Comparison of ENCODE assay signal across 24 cellular contexts in genomic region chr17:7987112-7987893, GRCh38. TPM values are rescaled to one million over a fixed set of nuclear protein-coding genes. Genes with fewer than 3 reads are reported as not detected.
DNase-seq lines count a peak whose midpoint lies in the region; ATAC-seq and TF ChIP-seq lines count a peak whose summit lies in the region.
"Had no signal": no experiment of that assay in that cellular context is flagged by ENCODE, and none has a peak within 500 bp of the region (broad histone marks: within the 10 kb centered on the region; RNA-seq: fewer than 3 reads in every experiment).

No MANE protein-coding gene starts in this region.

- intact Hi-C loops in Caco-2 (cut with micrococcal nuclease; ENCODE audit: unreplicated experiment) = loop anchor here (10.0 kb wide), 1 partner anchor 243 kb away; no protein-coding TSS in a partner anchor

- in situ Hi-C loops in KBM-7 (cut with MboI; ENCODE audit: low pct_unique_long_range_greater_than_20kb, low sequenced_read_pairs) = no loop called here

- H3K27me3 Mint-ChIP-seq in activated T-helper 17 cell treated with anti-CD3 and anti-CD28 coated beads, Interleukin-2, amount 50 U/mL, for 72 hours = peaks cover 12% of the 10 kb centered on the region
- H3K27me3 Mint-ChIP-seq in endothelial cell (ENCODE audit: unreplicated experiment) (no peaks in the 10 kb centered on the region), Caco-2 (ENCODE audit: insufficient read depth, unreplicated experiment) (no peaks in the 10 kb centered on the region)

- no peaks in the 10 kb centered on the region for H3K4me1 ChIP-seq in Caco-2

- TF ChIP-seq CTCF in fibroblast of pulmonary artery (IDR thresholded peaks at IDR 0.05; ENCODE audit: low read length, missing control alignments) (no peak), omental fat pad (IDR thresholded peaks at IDR 0.05) (no peak), endothelial cell (IDR thresholded peaks at IDR 0.05; ENCODE audit: unreplicated experiment) (no peak), Caco-2 (IDR thresholded peaks at IDR 0.05; ENCODE audit: insufficient read depth in 1 of 2, low read depth in 1 of 2, low read length in 1 of 2, severe bottlenecking in 1 of 2, unreplicated experiment in 1 of 2) (no peak)

- no peak overlapping the region for H3K4me3 Mint-ChIP-seq in activated T-helper 17 cell treated with anti-CD3 and anti-CD28 coated beads, Interleukin-2, amount 50 U/mL, for 72 hours
- no peak overlapping the region for H3K4me3 Mint-ChIP-seq in endothelial cell (ENCODE audit: unreplicated experiment)
- no peak overlapping the region for H3K4me3 Mint-ChIP-seq in Caco-2 (ENCODE audit: unreplicated experiment)
- H3K4me3 Mint-ChIP-seq: GM23338; T-helper 1 cell treated with Interleukin-12 subunit alpha and Interleukin-12 subunit beta and Interleukin-4 antibody, amounts not matched to agents 30 μg/mL and 1 μg/mL, for 36 hours had no signal

- no peaks in the 10 kb centered on the region for H3K36me3 ChIP-seq in Caco-2 (ENCODE audit: control insufficient read depth, insufficient read depth, low read length)
- H3K36me3 ChIP-seq: esophagus squamous epithelium, left ventricle myocardium inferior, neutrophil, vagina, WERI-Rb-1 had no signal

- no peaks in the 10 kb centered on the region for H3K27me3 ChIP-seq in Caco-2 (replicated peaks; ENCODE audit: control insufficient read depth, insufficient read depth, low read length)
- H3K27me3 ChIP-seq: neutrophil, vagina had no signal

- BruUV-seq in Caco-2 (replicated peaks; lab: Mats Ljungman, UMichigan) = no TSS peak

- H3K9me3 Mint-ChIP-seq in activated T-helper 17 cell treated with anti-CD3 and anti-CD28 coated beads, Interleukin-2, amount 50 U/mL, for 72 hours = no peaks in the 10 kb centered on the region
- no peaks in the 10 kb centered on the region for H3K9me3 Mint-ChIP-seq in endothelial cell (ENCODE audit: unreplicated experiment)
- H3K9me3 Mint-ChIP-seq in Caco-2 (ENCODE audit: unreplicated experiment) = no peaks in the 10 kb centered on the region
- H3K9me3 Mint-ChIP-seq: T-helper 1 cell treated with Interleukin-12 subunit alpha and Interleukin-12 subunit beta and Interleukin-4 antibody, amounts not matched to agents 30 μg/mL and 1 μg/mL, for 36 hours had no signal

- no peak for ATAC-seq in activated T-helper 17 cell treated with anti-CD3 and anti-CD28 coated beads, Interleukin-2, amount 50 U/mL, for 72 hours (replicated peaks)
- ATAC-seq in omental fat pad (ENCODE audit: low FRiP score) = peak; percentile 73
- ATAC-seq: GM23338 had no signal

- no peaks in the 10 kb centered on the region for H3K36me3 Mint-ChIP-seq in activated T-helper 17 cell treated with anti-CD3 and anti-CD28 coated beads, Interleukin-2, amount 50 U/mL, for 72 hours (ENCODE audit: low read depth)
- no peaks in the 10 kb centered on the region for H3K36me3 Mint-ChIP-seq in endothelial cell (ENCODE audit: low read depth, unreplicated experiment)
- no peaks in the 10 kb centered on the region for H3K36me3 Mint-ChIP-seq in Caco-2 (ENCODE audit: insufficient read depth, unreplicated experiment)

- POLR2A ChIA-PET in Caco-2 (lab: Charles Lee) = no interaction called here

- CTCF ChIA-PET in Caco-2 (lab: Charles Lee) = no interaction called here

- DNase-seq in AG20443 (ENCODE audit: low spot score) = peak; percentile 29
- DNase-seq in fibroblast of pulmonary artery (ENCODE audit: low read depth) = peak; percentile 53
- DNase-seq in omental fat pad (ENCODE audit: low spot score) = no peak
- no peak for DNase-seq in endothelial cell (ENCODE audit: low spot score)
- DNase-seq in Caco-2 = no peak
- DNase-seq in NCI-H1105 treated with DMSO at 0.1 percent for 48 hours (lab: John Stamatoyannopoulos, UW) = no peak
- no peak for DNase-seq in KBM-7
- DNase-seq: activated CD4-positive, alpha-beta T cell treated with anti-CD3 and anti-CD28 coated beads, Interleukin-2, amount 50 U/mL, for 4 hours; activated gamma-delta T cell treated with Interleukin-2 at 50 U/mL for 16 hours; effector CD8-positive, alpha-beta T cell; esophagus squamous epithelium; glutamatergic neuron; left ventricle myocardium inferior; NCI-H187 treated with DMSO at 0.1 percent for 48 hours; NCI-H226; substantia nigra; WERI-Rb-1 had no signal

- peak overlapping the region; percentile 18 for H3K27ac Mint-ChIP-seq in activated T-helper 17 cell treated with anti-CD3 and anti-CD28 coated beads, Interleukin-2, amount 50 U/mL, for 72 hours
- H3K27ac Mint-ChIP-seq in endothelial cell (ENCODE audit: unreplicated experiment) (no peak overlapping the region), Caco-2 (ENCODE audit: unreplicated experiment) (no peak overlapping the region)
- H3K27ac Mint-ChIP-seq: GM23338; T-helper 1 cell treated with Interleukin-12 subunit alpha and Interleukin-12 subunit beta and Interleukin-4 antibody, amounts not matched to agents 30 μg/mL and 1 μg/mL, for 36 hours had no signal

- no peaks in the 10 kb centered on the region for H3K9me3 ChIP-seq in Caco-2
- H3K9me3 ChIP-seq: esophagus squamous epithelium, left ventricle myocardium inferior, neutrophil, vagina had no signal

- H3K4me3 ChIP-seq in fibroblast of pulmonary artery (replicated peaks; ENCODE audit: low read depth, low read length) (no peak overlapping the region), Caco-2 (ENCODE audit: low read depth, low read length) (no peak overlapping the region)
- H3K4me3 ChIP-seq: esophagus squamous epithelium, GM23338, left ventricle myocardium inferior, vagina had no signal

- peaks cover 12% of the 10 kb centered on the region for H3K4me1 Mint-ChIP-seq in activated T-helper 17 cell treated with anti-CD3 and anti-CD28 coated beads, Interleukin-2, amount 50 U/mL, for 72 hours
- no peaks in the 10 kb centered on the region for H3K4me1 Mint-ChIP-seq in endothelial cell (ENCODE audit: unreplicated experiment)
- H3K4me1 Mint-ChIP-seq in Caco-2 (ENCODE audit: low read depth, unreplicated experiment) = no peaks in the 10 kb centered on the region

RNA-seq across cellular contexts. Expression of gene GUCY2D, which starts 15.1 kb away (rescaled TPM):
- under 1 TPM; 0.15 to 0.77 TPM for total RNA-seq in activated T-helper 17 cell treated with anti-CD3 and anti-CD28 coated beads, Interleukin-2, amount 50 U/mL, for 72 hours
- total RNA-seq in omental fat pad (under 1 TPM in 2 of 4 donors, not detected in 2; 0.09 to 0.12 TPM), endothelial cell (ENCODE audit: unreplicated experiment) (not detected), Caco-2 (2022) (0.74 and 1.7 TPM in 2 replicates)
- total RNA-seq: A673, cerebellum, esophagus squamous epithelium, left ventricle myocardium inferior, vagina had no signal

RNA-seq across cellular contexts. Expression of gene ALOX15B, which starts 51.6 kb away (rescaled TPM):
- under 1 TPM in 1 of 2 donors, not detected in 1; 0.61 TPM for total RNA-seq in activated T-helper 17 cell treated with anti-CD3 and anti-CD28 coated beads, Interleukin-2, amount 50 U/mL, for 72 hours
- total RNA-seq in omental fat pad (1 to 10 TPM; 3.8 to 9.8 (median 8.2) TPM), endothelial cell (ENCODE audit: unreplicated experiment) (0.13 TPM), Caco-2 (2022) (not detected in 2 replicates)
- total RNA-seq: cerebellum, left ventricle myocardium inferior had no signal

RNA-seq across cellular contexts. Expression of gene CNTROB, which starts 55.3 kb away (rescaled TPM):
- total RNA-seq in activated T-helper 17 cell treated with anti-CD3 and anti-CD28 coated beads, Interleukin-2, amount 50 U/mL, for 72 hours = 100 to 1,000 TPM in 1 of 2 donors, 10 to 100 TPM in 1; 74.0 to 152 TPM
- total RNA-seq in omental fat pad (10 to 100 TPM; 14.8 to 24.7 (median 19.8) TPM), endothelial cell (ENCODE audit: unreplicated experiment) (32.6 TPM), Caco-2 (2022) (22.6 and 24.2 TPM in 2 replicates)

RNA-seq across cellular contexts. Expression of gene TRAPPC1, which starts 55.6 kb away (rescaled TPM):
- 100 to 1,000 TPM; 179 to 180 TPM for total RNA-seq in activated T-helper 17 cell treated with anti-CD3 and anti-CD28 coated beads, Interleukin-2, amount 50 U/mL, for 72 hours
- 10 to 100 TPM; 30.0 to 73.3 (median 48.3) TPM for total RNA-seq in omental fat pad
- 171 TPM for total RNA-seq in endothelial cell (ENCODE audit: unreplicated experiment)
- 75.5 and 96.2 TPM in 2 replicates for total RNA-seq in Caco-2 (2022)

RNA-seq across cellular contexts. Expression of gene KCNAB3, which starts 57.6 kb away (rescaled TPM):
- total RNA-seq in activated T-helper 17 cell treated with anti-CD3 and anti-CD28 coated beads, Interleukin-2, amount 50 U/mL, for 72 hours = 10 to 100 TPM in 1 of 2 donors, 1 to 10 TPM in 1; 8.6 to 11.9 TPM
- total RNA-seq in omental fat pad (1 to 10 TPM; 1.6 to 2.9 (median 2.6) TPM), endothelial cell (ENCODE audit: unreplicated experiment) (1.6 TPM), Caco-2 (2022) (1.2 and 2.0 TPM in 2 replicates)

Comparison
In these comparisons a context has a peak if more than half of its experiments do, and no peak if none do; other contexts are left out.
1. DNase-seq: peak in AG20443 (single experiment) and fibroblast of pulmonary artery (single experiment); none in omental fat pad (single experiment), endothelial cell (single experiment), Caco-2 (0 of 2), NCI-H1105 treated with DMSO at 0.1 percent for 48 hours (single experiment) and KBM-7 (single experiment).